8 cellular contexts compared by ENCODE assay signal in the genomic region with DNA sequence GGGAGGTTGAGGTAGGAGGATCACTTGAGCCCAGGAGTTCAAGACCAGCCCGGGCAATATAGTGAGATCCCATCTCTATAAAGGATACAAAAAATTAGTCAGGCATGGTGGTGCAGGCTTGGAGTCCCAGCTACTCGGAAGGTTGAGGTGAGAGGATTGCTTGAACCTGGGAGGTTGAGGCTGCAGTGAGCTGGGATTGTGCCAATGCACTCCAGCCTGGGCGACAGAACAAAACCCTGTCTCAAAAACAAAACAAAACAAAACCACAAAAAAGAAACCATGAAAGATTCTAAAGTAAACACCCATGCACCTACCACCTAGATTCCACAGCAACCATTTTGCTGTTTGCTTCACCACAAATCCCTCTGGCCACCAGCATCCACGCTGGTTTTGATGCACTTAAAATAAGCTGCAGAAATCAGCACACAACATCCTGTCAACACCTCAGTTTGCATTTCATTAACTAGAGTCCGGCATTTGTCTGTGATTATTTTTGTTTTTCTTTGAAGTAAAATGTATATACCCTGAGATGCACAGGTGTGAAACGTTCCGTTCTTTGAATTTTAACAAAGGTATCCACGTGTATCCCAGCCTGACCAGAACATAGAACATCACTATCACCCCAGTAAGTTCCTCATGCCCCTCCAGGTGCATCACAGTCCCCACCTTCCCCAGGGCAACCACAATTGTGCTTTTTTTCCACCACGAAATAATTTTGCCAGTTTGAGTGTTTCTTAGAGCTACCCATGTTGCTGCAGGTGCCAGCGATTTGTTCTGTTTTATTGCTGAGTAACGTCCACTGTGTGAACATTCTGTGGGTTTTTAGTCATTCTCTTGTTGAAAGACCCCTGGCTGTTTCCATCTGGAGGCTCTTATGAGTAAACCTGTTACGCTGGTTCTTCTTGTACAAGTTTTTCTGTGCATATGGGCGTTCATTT.
DNase-seq lines count a peak whose midpoint lies in the region; ATAC-seq and TF ChIP-seq lines count a peak whose summit lies in the region.

No MANE protein-coding gene starts in this region.

- H3K4me3 ChIP-seq in uterus: no peak overlapping the region

- intact Hi-C loops in left colon (cut with DNase I, micrococcal nuclease): loop anchor here in 1 of 2 donors (2.0 kb wide), 1 partner anchor 162 kb away; no protein-coding TSS in a partner anchor
- intact Hi-C loops in uterus (cut with DNase I; ENCODE audit: low total_unique reads): no loop called here

- H3K4me1 ChIP-seq in uterus: peaks cover 0 to 4% of the 10 kb centered on the region in 2 donors

- no peaks in the 10 kb centered on the region for H3K27me3 ChIP-seq in uterus

- peak; percentile 35 for DNase-seq in stimulated activated CD4-positive, alpha-beta T cell treated with anti-CD3 and anti-CD28 coated beads, Interleukin-15, amount 100 ng/mL, for 24 hours
- DNase-seq in stimulated activated CD4-positive, alpha-beta T cell treated with anti-CD3 and anti-CD28 coated beads, Interleukin-1b, Interleukin-23, amount 100 ng/mL, for 48 hours: no peak
- DNase-seq in activated CD8-positive, alpha-beta memory T cell treated with anti-CD3 and anti-CD28 coated beads, Interleukin-2, amount 50 U/mL, for 48 hours: peak; percentile 57
- peak; percentile 13 to 27 for DNase-seq in left colon
- peak in 1 of 2 donors; percentile 14 for DNase-seq in uterus
- DNase-seq in substantia nigra (lab: John Stamatoyannopoulos, UW): no peak
- DNase-seq in HUDEP-2 (lab: John Stamatoyannopoulos, UW; ENCODE audit: unreplicated experiment in 76 of 76): no peak

- ATAC-seq in left colon: no peak
- no peak for ATAC-seq in HG03039 (IDR thresholded peaks at IDR 0.05; ENCODE audit: unreplicated experiment)

- no peaks in the 10 kb centered on the region for H3K36me3 ChIP-seq in uterus

- H3K27ac ChIP-seq in uterus: peak overlapping the region; percentile 55 to 76
- H3K27ac ChIP-seq in substantia nigra (ENCODE audit: low read depth, low read length, poor library complexity, severe bottlenecking): no peak overlapping the region

- peaks cover 0 to 6% of the 10 kb centered on the region in 2 donors for H3K9me3 ChIP-seq in uterus

- no peak for TF ChIP-seq POLR2A in uterus (IDR thresholded peaks at IDR 0.05)

- no peak for TF ChIP-seq CTCF in uterus (IDR thresholded peaks at IDR 0.05)

Comparison
In these comparisons a context has a peak if more than half of its experiments do, and no peak if none do; other contexts are left out.
1. DNase-seq: peak in stimulated activated CD4-positive, alpha-beta T cell treated with anti-CD3 and anti-CD28 coated beads, Interleukin-15, amount 100 ng/mL, for 24 hours (single experiment), activated CD8-positive, alpha-beta memory T cell treated with anti-CD3 and anti-CD28 coated beads, Interleukin-2, amount 50 U/mL, for 48 hours (single experiment) and left colon (2 of 2); none in stimulated activated CD4-positive, alpha-beta T cell treated with anti-CD3 and anti-CD28 coated beads, Interleukin-1b, Interleukin-23, amount 100 ng/mL, for 48 hours (single experiment), substantia nigra (0 of 49) and HUDEP-2 (0 of 76).